Comparison of ENCODE assay signal across 2 cellular contexts in the genomic region with DNA sequence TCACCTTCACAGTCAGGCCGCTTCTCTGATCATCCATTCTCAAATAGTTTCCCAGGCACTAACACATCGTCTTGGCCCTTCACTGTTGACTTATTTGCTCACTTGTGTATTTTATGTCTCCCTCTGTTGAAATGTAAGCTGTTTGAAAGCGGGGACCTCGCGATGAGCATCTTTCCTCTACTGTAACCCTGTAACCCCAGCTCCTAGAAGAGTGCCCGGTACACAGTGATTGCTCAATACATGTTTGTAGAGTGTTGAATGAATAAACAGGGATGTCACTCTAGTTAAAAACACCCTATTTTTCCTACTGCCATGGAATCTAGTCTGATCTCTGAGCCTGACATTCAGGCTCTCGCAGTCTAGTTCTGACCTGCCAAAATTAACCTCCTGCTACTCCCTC.
TF ChIP-seq lines count a peak whose summit lies in the region.

No MANE protein-coding gene starts in this region.

TF ChIP-seq in IMR-90, 13 proteins besides CTCF, POLR2A, EP300 and RAD21:
- TF ChIP-seq CEBPB (IDR thresholded peaks at IDR 0.05; ENCODE audit: low read depth, low read length) (peak; percentile 67), FOS (IDR thresholded peaks at IDR 0.05; ENCODE audit: low read depth, low read length) (no peak), SMC3 (IDR thresholded peaks at IDR 0.05; ENCODE audit: low read depth, low read length) (no peak)

TF ChIP-seq in GM12891, 5 proteins besides CTCF, POLR2A, EP300 and RAD21:
- TF ChIP-seq PAX5 (IDR thresholded peaks at IDR 0.05; ENCODE audit: insufficient read depth, low read length, severe bottlenecking) (no peak), POU2F2 (IDR thresholded peaks at IDR 0.05; ENCODE audit: low read depth, low read length) (no peak), POLR2AphosphoS5 (IDR thresholded peaks at IDR 0.05; ENCODE audit: low read depth, low read length) (no peak), SPI1 (IDR thresholded peaks at IDR 0.05; ENCODE audit: low read depth, low read length) (no peak), TAF1 (IDR thresholded peaks at IDR 0.05; ENCODE audit: low read depth, low read length) (no peak)
